Comparison of ENCODE assay signal across 1 cellular context in the genomic region with DNA sequence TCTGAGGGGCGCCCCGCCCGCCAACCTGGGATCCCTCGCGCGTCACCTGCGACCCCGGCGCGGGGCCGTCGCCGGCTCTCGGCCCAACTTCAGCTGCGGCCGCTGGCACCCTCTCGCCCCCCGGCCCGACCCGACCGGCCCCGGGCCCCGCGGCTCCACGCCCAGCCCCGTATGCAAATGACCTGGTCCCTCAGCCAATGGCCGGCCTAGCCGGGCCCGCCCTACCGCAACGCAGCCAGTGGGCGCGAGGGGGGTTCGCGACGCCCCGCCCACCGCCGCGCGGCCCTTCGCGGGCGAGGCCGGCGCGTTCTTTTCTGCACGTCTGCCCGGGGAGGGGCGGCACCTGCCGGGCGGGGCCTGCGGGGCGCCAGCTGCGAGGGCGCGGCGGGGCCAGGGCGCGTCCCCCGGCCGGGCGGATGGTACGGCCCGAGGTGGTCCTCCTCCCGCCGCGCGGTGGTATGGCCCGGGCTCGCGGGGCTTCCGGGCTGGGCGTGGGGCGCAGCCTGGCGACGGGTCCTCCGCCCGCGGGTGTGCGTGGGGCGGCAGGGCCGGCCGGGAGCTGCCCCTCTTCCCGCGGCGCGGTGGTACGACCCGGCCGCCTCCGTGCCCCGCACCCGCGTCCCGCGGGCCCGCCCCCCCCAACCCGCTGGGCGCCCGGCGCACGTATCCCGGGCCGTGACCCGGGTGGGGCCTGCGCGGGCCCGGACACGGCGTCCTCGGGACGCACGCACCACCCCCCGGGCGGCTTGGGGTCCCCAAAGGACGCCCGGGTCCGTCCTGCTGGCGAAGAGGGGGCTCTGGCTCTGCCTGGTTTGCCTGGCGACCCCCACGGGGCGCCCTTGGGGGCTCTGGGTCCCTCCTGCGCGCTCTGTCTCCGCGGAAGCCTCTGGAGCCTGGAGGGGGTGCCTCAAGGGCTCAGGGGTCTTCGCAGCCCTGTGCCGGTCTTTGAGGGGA.
A peak's percentile ranks its signal among the peaks of the same experiment; 100 is the strongest.
TF ChIP-seq lines count a peak whose summit lies in the region.

No MANE protein-coding gene starts in this region.

TF ChIP-seq in IMR-90, 13 proteins besides CTCF, POLR2A, EP300 and RAD21:
- TF ChIP-seq, protein P1, sequence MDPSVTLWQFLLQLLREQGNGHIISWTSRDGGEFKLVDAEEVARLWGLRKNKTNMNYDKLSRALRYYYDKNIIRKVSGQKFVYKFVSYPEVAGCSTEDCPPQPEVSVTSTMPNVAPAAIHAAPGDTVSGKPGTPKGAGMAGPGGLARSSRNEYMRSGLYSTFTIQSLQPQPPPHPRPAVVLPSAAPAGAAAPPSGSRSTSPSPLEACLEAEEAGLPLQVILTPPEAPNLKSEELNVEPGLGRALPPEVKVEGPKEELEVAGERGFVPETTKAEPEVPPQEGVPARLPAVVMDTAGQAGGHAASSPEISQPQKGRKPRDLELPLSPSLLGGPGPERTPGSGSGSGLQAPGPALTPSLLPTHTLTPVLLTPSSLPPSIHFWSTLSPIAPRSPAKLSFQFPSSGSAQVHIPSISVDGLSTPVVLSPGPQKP (IDR thresholded peaks at IDR 0.05; ENCODE audit: borderline replicate concordance, low read depth, low read length) = no peak
- TF ChIP-seq MXI1 (IDR thresholded peaks at IDR 0.05; ENCODE audit: borderline replicate concordance, low read depth, low read length) = peak; percentile 52; the same call in 1 of the 2 replicates
- TF ChIP-seq FOS (IDR thresholded peaks at IDR 0.05; ENCODE audit: low read depth, low read length) = no peak
- no peak for TF ChIP-seq CEBPB (IDR thresholded peaks at IDR 0.05; ENCODE audit: low read depth, low read length)
- peak; percentile 82; the same call in 1 of the 2 replicates for TF ChIP-seq MAZ (IDR thresholded peaks at IDR 0.05; ENCODE audit: borderline replicate concordance, low read depth, low read length)
- no peak for TF ChIP-seq RCOR1 (IDR thresholded peaks at IDR 0.05; ENCODE audit: insufficient replicate concordance, low read length)
- peak; percentile 97 for TF ChIP-seq BHLHE40 (IDR thresholded peaks at IDR 0.05; ENCODE audit: low read depth, low read length)
- TF ChIP-seq CHD1 (IDR thresholded peaks at IDR 0.05; ENCODE audit: low read depth, low read length) = peak; percentile 74; the same call in 1 of the 2 replicates
- TF ChIP-seq MAFK (IDR thresholded peaks at IDR 0.05; ENCODE audit: low read depth, low read length) = no peak
- no peak for TF ChIP-seq NFE2L2 (IDR thresholded peaks at IDR 0.05; ENCODE audit: low read depth, low read length)
- no peak for TF ChIP-seq SMC3 (IDR thresholded peaks at IDR 0.05; ENCODE audit: low read depth, low read length)
- no peak for TF ChIP-seq RFX5 (IDR thresholded peaks at IDR 0.05; ENCODE audit: low read depth, low read length)
- TF ChIP-seq, protein P2, sequence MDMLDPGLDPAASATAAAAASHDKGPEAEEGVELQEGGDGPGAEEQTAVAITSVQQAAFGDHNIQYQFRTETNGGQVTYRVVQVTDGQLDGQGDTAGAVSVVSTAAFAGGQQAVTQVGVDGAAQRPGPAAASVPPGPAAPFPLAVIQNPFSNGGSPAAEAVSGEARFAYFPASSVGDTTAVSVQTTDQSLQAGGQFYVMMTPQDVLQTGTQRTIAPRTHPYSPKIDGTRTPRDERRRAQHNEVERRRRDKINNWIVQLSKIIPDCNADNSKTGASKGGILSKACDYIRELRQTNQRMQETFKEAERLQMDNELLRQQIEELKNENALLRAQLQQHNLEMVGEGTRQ (IDR thresholded peaks at IDR 0.05; ENCODE audit: low read depth, low read length) = peak; percentile 14; the same call in 1 of the 2 replicates
TF ChIP-seq in IMR-90: peak in this region for 5.
